29 cellular contexts compared by ENCODE assay signal in genomic region chr5:8094304-8094703, GRCh38.
"Had no signal": no experiment of that assay in that cellular context is flagged by ENCODE, and none has a peak within 500 bp of the region (broad histone marks: within the 10 kb centered on the region; RNA-seq: fewer than 3 reads in every experiment).

No MANE protein-coding gene starts in this region.

- ATAC-seq: activated CD4-positive, alpha-beta T cell treated with anti-CD3 and anti-CD28 coated beads for 36 hours; activated CD8-positive, alpha-beta memory T cell treated with anti-CD3 and anti-CD28 coated beads, Interleukin-2, amount 10 ng/mL, durations not matched to agents 7 days and 5 days; activated CD8-positive, alpha-beta T cell treated with anti-CD3 and anti-CD28 coated beads, Interleukin-2, amount 10 ng/mL, durations not matched to agents 7 days and 5 days; activated naive CD4-positive, alpha-beta T cell treated with anti-CD3 and anti-CD28 coated beads, Interleukin-2, amount 50 U/mL, for 72 hours; effector memory CD8-positive, alpha-beta T cell; foreskin keratinocyte; gastrocnemius medialis; heart left ventricle had no signal

- H3K4me3 ChIP-seq: ascending aorta, breast epithelium, cardiac muscle cell, colonic mucosa, dorsolateral prefrontal cortex, esophagus muscularis mucosa, gastrocnemius medialis, heart left ventricle had no signal

- H3K4me1 ChIP-seq: ascending aorta, breast epithelium, colonic mucosa, esophagus muscularis mucosa, foreskin keratinocyte, gastrocnemius medialis, heart left ventricle had no signal

- H3K36me3 ChIP-seq: ascending aorta, breast epithelium, cardiac muscle cell, colonic mucosa, esophagus muscularis mucosa, gastrocnemius medialis, heart left ventricle had no signal

- H3K9me3 ChIP-seq: ascending aorta, breast epithelium, colonic mucosa, esophagus muscularis mucosa, gastrocnemius medialis, heart left ventricle had no signal

- H3K27me3 ChIP-seq: ascending aorta, breast epithelium, cardiac muscle cell, colonic mucosa, dorsolateral prefrontal cortex, esophagus muscularis mucosa, foreskin keratinocyte, gastrocnemius medialis, heart left ventricle had no signal

- DNase-seq: activated CD4-positive, alpha-beta memory T cell treated with anti-CD3 and anti-CD28 coated beads for 36 hours; activated CD4-positive, alpha-beta T cell treated with anti-CD3 and anti-CD28 coated beads for 36 hours; activated CD4-positive, alpha-beta T cell treated with anti-CD3 and anti-CD28 coated beads, Interleukin-2, amount 10 ng/mL, durations not matched to agents 24 days and 14 days; activated CD4-positive, CD25-positive, alpha-beta regulatory T cell; activated CD4-positive, CD25-positive, alpha-beta regulatory T cell treated with anti-CD3 and anti-CD28 coated beads, Interleukin-2, amount 50 U/mL, for 72 hours; activated CD8-positive, alpha-beta memory T cell treated with anti-CD3 and anti-CD28 coated beads, Interleukin-2, amount 10 ng/mL, durations not matched to agents 7 days and 5 days; activated CD8-positive, alpha-beta memory T cell treated with anti-CD3 and anti-CD28 coated beads, Interleukin-2, amount 50 U/mL, for 4 hours; activated CD8-positive, alpha-beta T cell treated with anti-CD3 and anti-CD28 coated beads, Interleukin-2, amount 10 ng/mL, durations not matched to agents 7 days and 5 days; activated effector memory CD4-positive, alpha-beta T cell treated with anti-CD3 and anti-CD28 coated beads, Interleukin-2, amount 50 U/mL, for 16 hours; activated naive CD4-positive, alpha-beta T cell treated with anti-CD3 and anti-CD28 coated beads, Interleukin-2, amount 10 ng/mL, durations not matched to agents 7 days and 5 days; activated naive CD8-positive, alpha-beta T cell treated with anti-CD3 and anti-CD28 coated beads, Interleukin-2, amount 10 ng/mL, durations not matched to agents 7 days and 5 days; activated T-cell treated with anti-CD3 and anti-CD28 coated beads, Interleukin-2, amount 50 U/mL, for 1 hour; activated T-cell treated with anti-CD3 and anti-CD28 coated beads, Interleukin-2, amount 50 U/mL, for 48 hours; central memory CD4-positive, alpha-beta T cell; cerebellar nuclear complex; colonic mucosa; dorsolateral prefrontal cortex; effector memory CD8-positive, alpha-beta T cell; erythroblast; foreskin keratinocyte; gastrocnemius medialis; glutamatergic neuron; heart left ventricle; T-helper 2 cell had no signal

- H3K27ac ChIP-seq: ascending aorta, breast epithelium, cardiac muscle cell, colonic mucosa, dorsolateral prefrontal cortex, esophagus muscularis mucosa, foreskin keratinocyte, gastrocnemius medialis, heart left ventricle had no signal
